8 cellular contexts compared by ENCODE assay signal in genomic region chr1:43945898-43946243, GRCh38. TPM values are rescaled to one million over a fixed set of nuclear protein-coding genes. Genes with fewer than 3 reads are reported as not detected.
A peak's percentile ranks its signal among the peaks of the same experiment; 100 is the strongest.
DNase-seq lines count a peak whose midpoint lies in the region; ATAC-seq, FAIRE-seq and TF ChIP-seq lines count a peak whose summit lies in the region.

No MANE protein-coding gene starts in this region.

- H2BK120ac ChIP-seq in trophoblast cell (ENCODE audit: insufficient read depth, low read length, poor library complexity), result no peak overlapping the region

- no CpG with 5 or more reads among the region's 2 CpGs for WGBS in trophoblast cell (ENCODE audit: extremely low coverage, insufficient coverage, insufficient read length)

- no peak overlapping the region for H3K14ac ChIP-seq in trophoblast cell (ENCODE audit: low read length)

- no peak overlapping the region for H3K18ac ChIP-seq in trophoblast cell (ENCODE audit: low read length)

- CTCF ChIA-PET in PC-9 (lab: Charles Lee), result interaction anchor here (0.5 to 2.8 kb wide), 6 partner anchors 11 to 239 kb away, joined by 3 to 13 read pairs (median 4); partner anchors contain the start of gene ST3GAL3

- peaks cover 9% of the 10 kb centered on the region for H3K79me1 ChIP-seq in trophoblast cell (ENCODE audit: low read length)

- H3K4ac ChIP-seq in trophoblast cell (ENCODE audit: low read depth, low read length), result no peak overlapping the region

- H3K27ac ChIP-seq in DND-41 (ENCODE audit: low read length) (peak overlapping the region; percentile 99), PC-9 (peak overlapping the region; percentile 75), epithelial cell of prostate (peak overlapping the region; percentile 77), trophoblast cell (ENCODE audit: low read depth, low read length) (no peak overlapping the region)

- no peak overlapping the region for H2AK5ac ChIP-seq in trophoblast cell (ENCODE audit: low read length)

- H3K36me3 ChIP-seq in DND-41 (ENCODE audit: insufficient read depth, low read length) (peaks cover 19% of the 10 kb centered on the region), PC-9 (ENCODE audit: low read depth) (no peaks in the 10 kb centered on the region), trophoblast cell (ENCODE audit: control insufficient read depth in 1 of 2, insufficient read depth in 2 of 2, low read length in 2 of 2) (peaks cover 6 to 7% of the 10 kb centered on the region in 2 experiments)

- ATAC-seq in DND-41 (ENCODE audit: insufficient read depth, low read depth), result no peak

- H3K9ac ChIP-seq in DND-41 (ENCODE audit: low read depth, low read length), result peak overlapping the region; percentile 92
- H3K9ac ChIP-seq in trophoblast cell (ENCODE audit: low read length), result no peak overlapping the region

- H4K91ac ChIP-seq in trophoblast cell (ENCODE audit: low read depth, low read length), result no peak overlapping the region

- H2AFZ ChIP-seq in DND-41 (ENCODE audit: low read depth, low read length) (peak overlapping the region; percentile 100), PC-9 (peak overlapping the region; percentile 81), trophoblast cell (ENCODE audit: insufficient read depth, low read length, poor library complexity) (peak overlapping the region; percentile 94)

- TF ChIP-seq CTCF in DND-41 (IDR thresholded peaks at IDR 0.05; ENCODE audit: borderline replicate concordance, extremely low read depth, low read length, poor library complexity, severe bottlenecking) (no peak), PC-9 (conservative IDR thresholded peaks at IDR 0.05) (no peak)

- TF ChIP-seq POLR2A in H54 (IDR thresholded peaks at IDR 0.05; ENCODE audit: low read depth, low read length), result no peak

- H3K79me2 ChIP-seq in DND-41 (ENCODE audit: insufficient read depth, low read length), result peaks cover 41% of the 10 kb centered on the region
- peaks cover 17% of the 10 kb centered on the region; the same call in 1 of the 2 replicates for H3K79me2 ChIP-seq in PC-9 (ENCODE audit: low read depth)
- H3K79me2 ChIP-seq in trophoblast cell (ENCODE audit: control insufficient read depth, insufficient read depth, low read length, poor library complexity), result peaks cover 10% of the 10 kb centered on the region

- H4K20me1 ChIP-seq in DND-41 (ENCODE audit: insufficient read depth, low read length) (peaks cover 17% of the 10 kb centered on the region), PC-9 (ENCODE audit: insufficient read depth) (no peaks in the 10 kb centered on the region)

- H4K8ac ChIP-seq in trophoblast cell (ENCODE audit: low read depth, low read length), result no peak overlapping the region

- H2BK5ac ChIP-seq in trophoblast cell (ENCODE audit: low read depth, low read length, poor library complexity), result no peak overlapping the region

- H3K27me3 ChIP-seq in DND-41 (ENCODE audit: insufficient read depth, low read length, poor library complexity), result no peaks in the 10 kb centered on the region
- H3K27me3 ChIP-seq in PC-9 (ENCODE audit: insufficient read depth, low read depth), result no peaks in the 10 kb centered on the region
- no peaks in the 10 kb centered on the region for H3K27me3 ChIP-seq in trophoblast cell (ENCODE audit: insufficient read depth, low read length)

- TSS peak; percentile 64 for BruUV-seq in PC-9 (replicated peaks; lab: Mats Ljungman, UMichigan)

- H3K4me3 ChIP-seq in DND-41 (ENCODE audit: low read depth in 1 of 2, low read length in 2 of 2) (peak overlapping the region; percentile 96 to 98), PC-9 (peak overlapping the region; percentile 74), trophoblast cell (ENCODE audit: low read depth, low read length) (no peak overlapping the region)

- no peak for DNase-seq in DND-41
- no peak for DNase-seq in PC-9
- DNase-seq in epithelial cell of prostate (ENCODE audit: low read depth, low spot score), result no peak
- DNase-seq in trophoblast cell, result no peak
- DNase-seq in H54 (ENCODE audit: insufficient read length, low spot score), result no peak
- no peak for DNase-seq in retina
- DNase-seq in putamen (ENCODE audit: low spot score), result no peak
- DNase-seq in amygdala (lab: John Stamatoyannopoulos, UW), result no peak

- POLR2A ChIA-PET in PC-9 (lab: Charles Lee; ENCODE audit: unreplicated experiment), result interaction anchor here (0.6 to 1.2 kb wide), 3 partner anchors 182 to 558 kb away, joined by 3 to 14 read pairs (median 8); no protein-coding TSS in a partner anchor

- intact Hi-C loops in PC-9 (cut with micrococcal nuclease; ENCODE audit: unreplicated experiment), result loop anchor here (1.0 to 2.0 kb wide), 5 partner anchors 23 to 417 kb away; partner anchors contain the start of genes CCDC24 and ST3GAL3

- peak overlapping the region; percentile 98 for H3K4me2 ChIP-seq in DND-41 (ENCODE audit: insufficient read depth, low read length)
- peak overlapping the region; percentile 100 for H3K4me2 ChIP-seq in PC-9
- peak overlapping the region; percentile 88 for H3K4me2 ChIP-seq in trophoblast cell (ENCODE audit: low read length)

- peak overlapping the region; percentile 16 for H4K12ac ChIP-seq in trophoblast cell (ENCODE audit: low read depth, low read length)

- H3K4me1 ChIP-seq in DND-41 (ENCODE audit: insufficient read depth, low read length) (peaks cover 39% of the 10 kb centered on the region), PC-9 (replicated peaks; ENCODE audit: insufficient read depth) (peaks cover 26% of the 10 kb centered on the region), trophoblast cell (ENCODE audit: control insufficient read depth in 1 of 2, insufficient read depth in 2 of 2, low read length in 2 of 2) (peaks cover 11 to 18% of the 10 kb centered on the region in 2 experiments)

- H3K9me3 ChIP-seq in DND-41 (ENCODE audit: insufficient read depth, low read length, severe bottlenecking) (no peaks in the 10 kb centered on the region), PC-9 (ENCODE audit: insufficient read depth, low read depth) (no peaks in the 10 kb centered on the region), trophoblast cell (ENCODE audit: insufficient read depth, low read depth, low read length) (no peaks in the 10 kb centered on the region)

- H3F3A ChIP-seq in PC-9 (ENCODE audit: insufficient read depth, low read depth), result peaks cover 6% of the 10 kb centered on the region; the same call in 1 of the 2 replicates

- H3K23ac ChIP-seq in trophoblast cell (ENCODE audit: low read length), result no peak overlapping the region

- no peak overlapping the region for H2BK12ac ChIP-seq in trophoblast cell (ENCODE audit: low read length)

- FAIRE-seq in H54 (lab: Jason Lieb, UNC), result no peak

- H3K9me2 ChIP-seq in PC-9 (ENCODE audit: insufficient read depth), result no peaks in the 10 kb centered on the region

RNA-seq across cellular contexts. Expression of gene IPO13, which starts 0.9 kb away (rescaled TPM):
- total RNA-seq in PC-9 (2021), result 25.0 and 27.2 TPM in 2 replicates
- polyA plus RNA-seq in trophoblast cell (2013), result 11.1 and 11.7 TPM in 2 replicates

RNA-seq across cellular contexts. Expression of gene ARTN, which starts 12.3 kb away (rescaled TPM):
- total RNA-seq in PC-9 (2021), result 17.4 and 33.6 TPM in 2 replicates
- polyA plus RNA-seq in trophoblast cell (2013), result 0.36 and 0.37 TPM in 2 replicates

RNA-seq across cellular contexts. Expression of gene DPH2, which starts 23.9 kb away (rescaled TPM):
- 32.8 and 37.8 TPM in 2 replicates for total RNA-seq in PC-9 (2021)
- polyA plus RNA-seq in trophoblast cell (2013), result 11.7 and 12.3 TPM in 2 replicates

RNA-seq across cellular contexts. Expression of gene ATP6V0B, which starts 28.9 kb away (rescaled TPM):
- total RNA-seq in PC-9 (2021), result 110 and 125 TPM in 2 replicates
- polyA plus RNA-seq in trophoblast cell (2013), result 71.6 and 76.4 TPM in 2 replicates

RNA-seq across cellular contexts. Expression of gene B4GALT2, which starts 33.1 kb away (rescaled TPM):
- total RNA-seq in PC-9 (2021), result 66.2 and 72.9 TPM in 2 replicates
- polyA plus RNA-seq in trophoblast cell (2013), result 32.4 and 35.1 TPM in 2 replicates
